1 cellular context compared by ENCODE assay signal in the genomic region with DNA sequence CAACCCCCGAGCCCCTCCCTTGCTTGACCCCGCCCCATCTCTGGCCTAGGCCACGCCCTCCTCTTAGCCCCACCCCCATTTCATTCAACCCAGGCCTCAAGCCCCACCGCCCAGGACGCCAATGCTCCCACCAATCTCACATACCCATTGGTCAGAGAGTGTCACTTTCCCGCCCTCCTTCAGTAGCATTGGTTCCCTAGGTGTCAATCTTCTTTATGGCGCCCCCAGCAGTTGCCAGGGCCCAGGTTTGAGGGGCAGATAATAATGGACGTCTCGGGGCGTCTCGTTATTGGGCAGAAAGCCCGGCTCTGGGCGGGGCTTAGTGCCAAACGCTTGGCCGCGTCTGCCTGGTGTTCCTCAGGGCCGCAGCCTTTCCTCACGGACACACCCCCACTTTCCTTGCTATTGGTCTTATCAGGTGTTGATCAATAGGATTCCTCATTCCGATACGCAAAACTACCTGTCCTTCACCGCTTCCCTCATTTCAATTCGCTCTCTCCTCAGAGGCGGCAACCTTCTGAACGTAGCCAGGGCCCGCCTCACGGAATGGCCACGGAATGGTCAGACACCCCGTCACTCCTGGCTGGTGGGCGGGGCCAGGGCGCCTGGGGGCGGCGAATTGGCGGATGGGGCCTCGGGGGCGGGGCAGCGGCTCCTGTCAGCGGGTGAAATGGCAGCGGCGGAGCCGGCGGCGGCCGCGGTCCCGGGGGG.
TF ChIP-seq lines count a peak whose summit lies in the region.

EVI5L (plus strand) TSS at position 658 of the 711 bp plus-strand sequence. CDS start 16,325 bp downstream, outside the sequence.

TF ChIP-seq in HEK293, 187 proteins besides CTCF, POLR2A, EP300 and RAD21 (continued from another document and continues in another):
- no peak for TF ChIP-seq ZNF707 (tag by site-specific recombination; IDR thresholded peaks at IDR 0.05)
- TF ChIP-seq ZNF701 (tag by site-specific recombination; IDR thresholded peaks at IDR 0.05) = no peak
- TF ChIP-seq GLI2 (tag by site-specific recombination; IDR thresholded peaks at IDR 0.05; ENCODE audit: borderline replicate concordance, low read depth) = no peak
- TF ChIP-seq ZNF488 (tag by site-specific recombination; IDR thresholded peaks at IDR 0.05) = no peak
- TF ChIP-seq ZFP69B (tag by site-specific recombination; IDR thresholded peaks at IDR 0.05) = no peak
- TF ChIP-seq ZXDB (tag by site-specific recombination; IDR thresholded peaks at IDR 0.05) = peak; percentile 94
- TF ChIP-seq ZNF558 (tag by site-specific recombination; IDR thresholded peaks at IDR 0.05) = no peak
- TF ChIP-seq ZBTB8A (tag by site-specific recombination; IDR thresholded peaks at IDR 0.05) = peak; percentile 100
- no peak for TF ChIP-seq ZNF571 (tag by site-specific recombination; IDR thresholded peaks at IDR 0.05)
- TF ChIP-seq ZNF202 (tag by site-specific recombination; IDR thresholded peaks at IDR 0.05; ENCODE audit: borderline replicate concordance) = no peak
- TF ChIP-seq ZSCAN30 (tag by site-specific recombination; IDR thresholded peaks at IDR 0.05) = no peak
- peak; percentile 96 for TF ChIP-seq ZNF580 (tag by site-specific recombination; IDR thresholded peaks at IDR 0.05)
- no peak for TF ChIP-seq ZNF140 (tag by site-specific recombination; IDR thresholded peaks at IDR 0.05)
- no peak for TF ChIP-seq PRDM1 (tag by site-specific recombination; IDR thresholded peaks at IDR 0.05)
- TF ChIP-seq ZNF548 (tag by site-specific recombination; IDR thresholded peaks at IDR 0.05) = no peak
- TF ChIP-seq ZNF394 (tag by site-specific recombination; IDR thresholded peaks at IDR 0.05; ENCODE audit: borderline replicate concordance) = no peak
- TF ChIP-seq, protein P1, sequence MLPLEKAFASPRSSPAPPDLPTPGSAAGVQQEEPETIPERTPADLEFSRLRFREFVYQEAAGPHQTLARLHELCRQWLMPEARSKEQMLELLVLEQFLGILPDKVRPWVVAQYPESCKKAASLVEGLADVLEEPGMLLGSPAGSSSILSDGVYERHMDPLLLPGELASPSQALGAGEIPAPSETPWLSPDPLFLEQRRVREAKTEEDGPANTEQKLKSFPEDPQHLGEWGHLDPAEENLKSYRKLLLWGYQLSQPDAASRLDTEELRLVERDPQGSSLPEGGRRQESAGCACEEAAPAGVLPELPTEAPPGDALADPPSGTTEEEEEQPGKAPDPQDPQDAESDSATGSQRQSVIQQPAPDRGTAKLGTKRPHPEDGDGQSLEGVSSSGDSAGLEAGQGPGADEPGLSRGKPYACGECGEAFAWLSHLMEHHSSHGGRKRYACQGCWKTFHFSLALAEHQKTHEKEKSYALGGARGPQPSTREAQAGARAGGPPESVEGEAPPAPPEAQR (tag by site-specific recombination; IDR thresholded peaks at IDR 0.05) = no peak
- TF ChIP-seq ZNF132 (tag by site-specific recombination; IDR thresholded peaks at IDR 0.05; ENCODE audit: borderline replicate concordance) = no peak
- no peak for TF ChIP-seq ZIC2 (tag by site-specific recombination; IDR thresholded peaks at IDR 0.05)
- TF ChIP-seq ZNF214 (tag by site-specific recombination; IDR thresholded peaks at IDR 0.05; ENCODE audit: borderline replicate concordance) = no peak
- TF ChIP-seq ZNF335 (tag by site-specific recombination; conservative IDR thresholded peaks at IDR 0.05) = peak; percentile 34
- TF ChIP-seq ZNF121 (tag by site-specific recombination; IDR thresholded peaks at IDR 0.05) = no peak
- no peak for TF ChIP-seq TCF7L2 (IDR thresholded peaks at IDR 0.05; ENCODE audit: borderline replicate concordance, low read depth, low read length)
- TF ChIP-seq ZNF654 (tag by site-specific recombination; IDR thresholded peaks at IDR 0.05; ENCODE audit: low read depth) = no peak
- TF ChIP-seq, protein P2, sequence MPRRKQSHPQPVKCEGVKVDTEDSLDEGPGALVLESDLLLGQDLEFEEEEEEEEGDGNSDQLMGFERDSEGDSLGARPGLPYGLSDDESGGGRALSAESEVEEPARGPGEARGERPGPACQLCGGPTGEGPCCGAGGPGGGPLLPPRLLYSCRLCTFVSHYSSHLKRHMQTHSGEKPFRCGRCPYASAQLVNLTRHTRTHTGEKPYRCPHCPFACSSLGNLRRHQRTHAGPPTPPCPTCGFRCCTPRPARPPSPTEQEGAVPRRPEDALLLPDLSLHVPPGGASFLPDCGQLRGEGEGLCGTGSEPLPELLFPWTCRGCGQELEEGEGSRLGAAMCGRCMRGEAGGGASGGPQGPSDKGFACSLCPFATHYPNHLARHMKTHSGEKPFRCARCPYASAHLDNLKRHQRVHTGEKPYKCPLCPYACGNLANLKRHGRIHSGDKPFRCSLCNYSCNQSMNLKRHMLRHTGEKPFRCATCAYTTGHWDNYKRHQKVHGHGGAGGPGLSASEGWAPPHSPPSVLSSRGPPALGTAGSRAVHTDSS (tag by site-specific recombination; IDR thresholded peaks at IDR 0.05) = no peak
- TF ChIP-seq, protein P3, sequence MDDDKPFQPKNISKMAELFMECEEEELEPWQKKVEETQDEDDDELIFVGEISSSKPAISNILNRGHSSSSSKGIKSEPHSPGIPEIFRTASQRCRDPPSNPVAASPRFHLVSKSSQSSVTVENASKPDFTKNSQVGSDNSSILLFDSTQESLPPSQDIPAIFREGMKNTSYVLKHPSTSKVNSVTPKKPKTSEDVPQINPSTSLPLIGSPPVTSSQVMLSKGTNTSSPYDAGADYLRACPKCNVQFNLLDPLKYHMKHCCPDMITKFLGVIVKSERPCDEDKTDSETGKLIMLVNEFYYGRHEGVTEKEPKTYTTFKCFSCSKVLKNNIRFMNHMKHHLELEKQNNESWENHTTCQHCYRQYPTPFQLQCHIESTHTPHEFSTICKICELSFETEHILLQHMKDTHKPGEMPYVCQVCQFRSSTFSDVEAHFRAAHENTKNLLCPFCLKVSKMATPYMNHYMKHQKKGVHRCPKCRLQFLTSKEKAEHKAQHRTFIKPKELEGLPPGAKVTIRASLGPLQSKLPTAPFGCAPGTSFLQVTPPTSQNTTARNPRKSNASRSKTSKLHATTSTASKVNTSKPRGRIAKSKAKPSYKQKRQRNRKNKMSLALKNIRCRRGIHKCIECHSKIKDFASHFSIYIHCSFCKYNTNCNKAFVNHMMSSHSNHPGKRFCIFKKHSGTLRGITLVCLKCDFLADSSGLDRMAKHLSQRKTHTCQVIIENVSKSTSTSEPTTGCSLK (tag by site-specific recombination; IDR thresholded peaks at IDR 0.05) = no peak
- TF ChIP-seq ZNF311 (tag by site-specific recombination; IDR thresholded peaks at IDR 0.05; ENCODE audit: borderline replicate concordance) = no peak
- peak; percentile 100 for TF ChIP-seq KLF10 (tag by site-specific recombination; IDR thresholded peaks at IDR 0.05)
- TF ChIP-seq ZNF391 (tag by site-specific recombination; IDR thresholded peaks at IDR 0.05; ENCODE audit: borderline replicate concordance, low read depth) = no peak
- no peak for TF ChIP-seq SCRT1 (tag by site-specific recombination; IDR thresholded peaks at IDR 0.05; ENCODE audit: borderline replicate concordance)
- peak; percentile 96 for TF ChIP-seq YY2 (tag by site-specific recombination; IDR thresholded peaks at IDR 0.05)
- TF ChIP-seq, protein P4, sequence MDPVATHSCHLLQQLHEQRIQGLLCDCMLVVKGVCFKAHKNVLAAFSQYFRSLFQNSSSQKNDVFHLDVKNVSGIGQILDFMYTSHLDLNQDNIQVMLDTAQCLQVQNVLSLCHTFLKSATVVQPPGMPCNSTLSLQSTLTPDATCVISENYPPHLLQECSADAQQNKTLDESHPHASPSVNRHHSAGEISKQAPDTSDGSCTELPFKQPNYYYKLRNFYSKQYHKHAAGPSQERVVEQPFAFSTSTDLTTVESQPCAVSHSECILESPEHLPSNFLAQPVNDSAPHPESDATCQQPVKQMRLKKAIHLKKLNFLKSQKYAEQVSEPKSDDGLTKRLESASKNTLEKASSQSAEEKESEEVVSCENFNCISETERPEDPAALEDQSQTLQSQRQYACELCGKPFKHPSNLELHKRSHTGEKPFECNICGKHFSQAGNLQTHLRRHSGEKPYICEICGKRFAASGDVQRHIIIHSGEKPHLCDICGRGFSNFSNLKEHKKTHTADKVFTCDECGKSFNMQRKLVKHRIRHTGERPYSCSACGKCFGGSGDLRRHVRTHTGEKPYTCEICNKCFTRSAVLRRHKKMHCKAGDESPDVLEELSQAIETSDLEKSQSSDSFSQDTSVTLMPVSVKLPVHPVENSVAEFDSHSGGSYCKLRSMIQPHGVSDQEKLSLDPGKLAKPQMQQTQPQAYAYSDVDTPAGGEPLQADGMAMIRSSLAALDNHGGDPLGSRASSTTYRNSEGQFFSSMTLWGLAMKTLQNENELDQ (tag by site-specific recombination; IDR thresholded peaks at IDR 0.05; ENCODE audit: low read depth) = no peak
- TF ChIP-seq, protein P5, sequence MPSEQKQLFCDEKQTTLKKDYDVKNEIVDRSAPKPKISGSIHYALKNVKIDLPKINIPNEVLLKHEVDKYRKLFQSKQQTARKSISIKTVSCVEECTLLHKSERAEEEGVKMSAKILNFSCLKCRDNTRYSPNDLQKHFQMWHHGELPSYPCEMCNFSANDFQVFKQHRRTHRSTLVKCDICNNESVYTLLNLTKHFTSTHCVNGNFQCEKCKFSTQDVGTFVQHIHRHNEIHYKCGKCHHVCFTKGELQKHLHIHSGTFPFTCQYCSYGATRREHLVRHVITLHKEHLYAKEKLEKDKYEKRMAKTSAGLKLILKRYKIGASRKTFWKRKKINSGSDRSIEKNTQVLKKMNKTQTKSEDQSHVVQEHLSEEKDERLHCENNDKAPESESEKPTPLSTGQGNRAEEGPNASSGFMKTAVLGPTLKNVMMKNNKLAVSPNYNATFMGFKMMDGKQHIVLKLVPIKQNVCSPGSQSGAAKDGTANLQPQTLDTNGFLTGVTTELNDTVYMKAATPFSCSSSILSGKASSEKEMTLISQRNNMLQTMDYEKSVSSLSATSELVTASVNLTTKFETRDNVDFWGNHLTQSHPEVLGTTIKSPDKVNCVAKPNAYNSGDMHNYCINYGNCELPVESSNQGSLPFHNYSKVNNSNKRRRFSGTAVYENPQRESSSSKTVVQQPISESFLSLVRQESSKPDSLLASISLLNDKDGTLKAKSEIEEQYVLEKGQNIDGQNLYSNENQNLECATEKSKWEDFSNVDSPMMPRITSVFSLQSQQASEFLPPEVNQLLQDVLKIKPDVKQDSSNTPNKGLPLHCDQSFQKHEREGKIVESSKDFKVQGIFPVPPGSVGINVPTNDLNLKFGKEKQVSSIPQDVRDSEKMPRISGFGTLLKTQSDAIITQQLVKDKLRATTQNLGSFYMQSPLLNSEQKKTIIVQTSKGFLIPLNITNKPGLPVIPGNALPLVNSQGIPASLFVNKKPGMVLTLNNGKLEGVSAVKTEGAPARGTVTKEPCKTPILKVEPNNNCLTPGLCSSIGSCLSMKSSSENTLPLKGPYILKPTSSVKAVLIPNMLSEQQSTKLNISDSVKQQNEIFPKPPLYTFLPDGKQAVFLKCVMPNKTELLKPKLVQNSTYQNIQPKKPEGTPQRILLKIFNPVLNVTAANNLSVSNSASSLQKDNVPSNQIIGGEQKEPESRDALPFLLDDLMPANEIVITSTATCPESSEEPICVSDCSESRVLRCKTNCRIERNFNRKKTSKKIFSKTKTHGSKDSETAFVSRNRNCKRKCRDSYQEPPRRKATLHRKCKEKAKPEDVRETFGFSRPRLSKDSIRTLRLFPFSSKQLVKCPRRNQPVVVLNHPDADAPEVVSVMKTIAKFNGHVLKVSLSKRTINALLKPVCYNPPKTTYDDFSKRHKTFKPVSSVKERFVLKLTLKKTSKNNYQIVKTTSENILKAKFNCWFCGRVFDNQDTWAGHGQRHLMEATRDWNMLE (tag by site-specific recombination; conservative IDR thresholded peaks at IDR 0.05; ENCODE audit: low read depth) = peak; percentile 30; the same call in 1 of the 2 replicates
- TF ChIP-seq ZNF600 (tag by site-specific recombination; IDR thresholded peaks at IDR 0.05) = no peak
- no peak for TF ChIP-seq ZNF416 (tag by site-specific recombination; IDR thresholded peaks at IDR 0.05)
- TF ChIP-seq ZFP37 (tag by site-specific recombination; IDR thresholded peaks at IDR 0.05) = no peak
- TF ChIP-seq, protein P6, sequence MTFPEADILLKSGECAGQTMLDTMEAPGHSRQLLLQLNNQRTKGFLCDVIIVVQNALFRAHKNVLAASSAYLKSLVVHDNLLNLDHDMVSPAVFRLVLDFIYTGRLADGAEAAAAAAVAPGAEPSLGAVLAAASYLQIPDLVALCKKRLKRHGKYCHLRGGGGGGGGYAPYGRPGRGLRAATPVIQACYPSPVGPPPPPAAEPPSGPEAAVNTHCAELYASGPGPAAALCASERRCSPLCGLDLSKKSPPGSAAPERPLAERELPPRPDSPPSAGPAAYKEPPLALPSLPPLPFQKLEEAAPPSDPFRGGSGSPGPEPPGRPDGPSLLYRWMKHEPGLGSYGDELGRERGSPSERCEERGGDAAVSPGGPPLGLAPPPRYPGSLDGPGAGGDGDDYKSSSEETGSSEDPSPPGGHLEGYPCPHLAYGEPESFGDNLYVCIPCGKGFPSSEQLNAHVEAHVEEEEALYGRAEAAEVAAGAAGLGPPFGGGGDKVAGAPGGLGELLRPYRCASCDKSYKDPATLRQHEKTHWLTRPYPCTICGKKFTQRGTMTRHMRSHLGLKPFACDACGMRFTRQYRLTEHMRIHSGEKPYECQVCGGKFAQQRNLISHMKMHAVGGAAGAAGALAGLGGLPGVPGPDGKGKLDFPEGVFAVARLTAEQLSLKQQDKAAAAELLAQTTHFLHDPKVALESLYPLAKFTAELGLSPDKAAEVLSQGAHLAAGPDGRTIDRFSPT (tag by site-specific recombination; IDR thresholded peaks at IDR 0.05) = peak; percentile 98
- no peak for TF ChIP-seq ZNF354C (tag by site-specific recombination; IDR thresholded peaks at IDR 0.05; ENCODE audit: borderline replicate concordance, low read depth)
- TF ChIP-seq ZNF175 (tag by site-specific recombination; IDR thresholded peaks at IDR 0.05) = no peak
- TF ChIP-seq PATZ1 (tag by site-specific recombination; IDR thresholded peaks at IDR 0.05) = peak; percentile 98
- TF ChIP-seq ZNF2 (tag by site-specific recombination; IDR thresholded peaks at IDR 0.05) = no peak
- TF ChIP-seq RBAK (tag by site-specific recombination; IDR thresholded peaks at IDR 0.05) = no peak
